17 cellular contexts compared by ENCODE assay signal in genomic region chr17:7304179-7304578, GRCh38. TPM values are rescaled to one million over a fixed set of nuclear protein-coding genes. Genes with fewer than 3 reads are reported as not detected.
DNase-seq lines count a peak whose midpoint lies in the region; ATAC-seq and TF ChIP-seq lines count a peak whose summit lies in the region.
"Had no signal": no experiment of that assay in that cellular context is flagged by ENCODE, and none has a peak within 500 bp of the region (broad histone marks: within the 10 kb centered on the region; RNA-seq: fewer than 3 reads in every experiment).

No MANE protein-coding gene starts in this region.

- H3K27me3 ChIP-seq in BE2C: peaks cover 6% of the 10 kb centered on the region; the same call in 1 of the 2 replicates
- no peaks in the 10 kb centered on the region for H3K27me3 ChIP-seq in gastroesophageal sphincter

- H3K4me1 Mint-ChIP-seq in T-helper 1 cell treated with Interleukin-12 subunit alpha and Interleukin-12 subunit beta and Interleukin-4 antibody, amounts not matched to agents 30 μg/mL and 1 μg/mL, for 36 hours (ENCODE audit: low read depth): peaks cover 15% of the 10 kb centered on the region
- peaks cover 15 to 20% of the 10 kb centered on the region in 2 donors for H3K4me1 Mint-ChIP-seq in natural killer cell
- H3K4me1 Mint-ChIP-seq in natural killer cell treated with Interleukin-12 subunit alpha and Interleukin-12 subunit beta and Interleukin-15 and Interleukin-18, amount 100 ng/mL, for 72 hours (ENCODE audit: low read depth in 2 of 2): peaks cover 15 to 16% of the 10 kb centered on the region in 2 donors
- H3K4me1 Mint-ChIP-seq in nephron: peaks cover 7% of the 10 kb centered on the region

- TF ChIP-seq CTCF in natural killer cell (IDR thresholded peaks at IDR 0.05) (no peak), nephron (IDR thresholded peaks at IDR 0.05; ENCODE audit: unreplicated experiment in 3 of 3) (no peak), BE2C (IDR thresholded peaks at IDR 0.05; ENCODE audit: low read depth, low read length) (no peak), gastroesophageal sphincter (IDR thresholded peaks at IDR 0.05) (no peak)

- ATAC-seq in natural killer cell (no peak), gastroesophageal sphincter (no peak)
- ATAC-seq in natural killer cell treated with Interleukin-12 subunit alpha and Interleukin-12 subunit beta and Interleukin-15 and Interleukin-18, amount 100 ng/mL, for 72 hours: no peak
- ATAC-seq: CD8-positive, alpha-beta T cell; GM23338 had no signal

- H3K9me3 ChIP-seq in BE2C: no peaks in the 10 kb centered on the region
- H3K9me3 ChIP-seq in gastroesophageal sphincter: no peaks in the 10 kb centered on the region

- no peak overlapping the region for H3K4me3 ChIP-seq in BE2C (ENCODE audit: low read depth, low read length)
- no peak overlapping the region for H3K4me3 ChIP-seq in gastroesophageal sphincter
- H3K4me3 ChIP-seq: GM23338 had no signal

- intact Hi-C loops in natural killer cell (cut with micrococcal nuclease): no loop called here

- H3K36me3 ChIP-seq in BE2C (peaks cover 14% of the 10 kb centered on the region), gastroesophageal sphincter (peaks cover 0 to under 1% of the 10 kb centered on the region in 2 donors)

- DNase-seq in T-helper 1 cell (no peak), natural killer cell (no peak), BE2C (no peak)
- DNase-seq in natural killer cell treated with Interleukin-12 subunit alpha and Interleukin-12 subunit beta and Interleukin-15 and Interleukin-18, amount 100 ng/mL, for 72 hours (ENCODE audit: low spot score): no peak
- DNase-seq: 8988T; ACHN; CD8-positive, alpha-beta T cell; COR-L47; DMS153; DND-41; GDM1; H7 had no signal

- H3K4me1 ChIP-seq in BE2C: no peaks in the 10 kb centered on the region
- peaks cover 2 to 15% (median 4%) of the 10 kb centered on the region in 3 donors for H3K4me1 ChIP-seq in gastroesophageal sphincter

- no peak overlapping the region for H3K27ac ChIP-seq in gastroesophageal sphincter

- TF ChIP-seq POLR2A in gastroesophageal sphincter (IDR thresholded peaks at IDR 0.05): no peak

- peaks cover 8% of the 10 kb centered on the region for H3K27me3 Mint-ChIP-seq in T-helper 1 cell treated with Interleukin-12 subunit alpha and Interleukin-12 subunit beta and Interleukin-4 antibody, amounts not matched to agents 30 μg/mL and 1 μg/mL, for 36 hours (ENCODE audit: low read depth)
- H3K27me3 Mint-ChIP-seq in natural killer cell (ENCODE audit: low read depth in 2 of 2) (peaks cover 0 to 5% of the 10 kb centered on the region in 2 donors), nephron (ENCODE audit: low read depth) (peaks cover 7% of the 10 kb centered on the region)
- H3K27me3 Mint-ChIP-seq in natural killer cell treated with Interleukin-12 subunit alpha and Interleukin-12 subunit beta and Interleukin-15 and Interleukin-18, amount 100 ng/mL, for 72 hours: peaks cover 0 to 5% of the 10 kb centered on the region in 2 donors

- 90 to 91% methylated on average over 3 to 7 of the region's 7 CpGs for WGBS in gastroesophageal sphincter (ENCODE audit: low coverage in 1 of 2), 2 donors

- H3K27ac Mint-ChIP-seq in T-helper 1 cell treated with Interleukin-12 subunit alpha and Interleukin-12 subunit beta and Interleukin-4 antibody, amounts not matched to agents 30 μg/mL and 1 μg/mL, for 36 hours: no peak overlapping the region
- H3K27ac Mint-ChIP-seq in natural killer cell (no peak overlapping the region), nephron (peak overlapping the region in 1 of 3 experiments; percentile 37)
- H3K27ac Mint-ChIP-seq in natural killer cell treated with Interleukin-12 subunit alpha and Interleukin-12 subunit beta and Interleukin-15 and Interleukin-18, amount 100 ng/mL, for 72 hours: no peak overlapping the region
- H3K27ac Mint-ChIP-seq: CD14-positive monocyte; CD8-positive, alpha-beta T cell; GM23338 had no signal

- peak overlapping the region; percentile 17 for H3K4me3 Mint-ChIP-seq in T-helper 1 cell treated with Interleukin-12 subunit alpha and Interleukin-12 subunit beta and Interleukin-4 antibody, amounts not matched to agents 30 μg/mL and 1 μg/mL, for 36 hours
- peak overlapping the region; percentile 21 for H3K4me3 Mint-ChIP-seq in natural killer cell
- H3K4me3 Mint-ChIP-seq in natural killer cell treated with Interleukin-12 subunit alpha and Interleukin-12 subunit beta and Interleukin-15 and Interleukin-18, amount 100 ng/mL, for 72 hours: no peak overlapping the region
- peak overlapping the region in 2 of 3 experiments; percentile 58 to 63 for H3K4me3 Mint-ChIP-seq in nephron
- H3K4me3 Mint-ChIP-seq: CD8-positive, alpha-beta T cell had no signal

- peaks cover 10% of the 10 kb centered on the region for H3K36me3 Mint-ChIP-seq in T-helper 1 cell treated with Interleukin-12 subunit alpha and Interleukin-12 subunit beta and Interleukin-4 antibody, amounts not matched to agents 30 μg/mL and 1 μg/mL, for 36 hours (ENCODE audit: low read depth)
- no peaks in the 10 kb centered on the region for H3K36me3 Mint-ChIP-seq in natural killer cell
- peaks cover 5% of the 10 kb centered on the region for H3K36me3 Mint-ChIP-seq in natural killer cell treated with Interleukin-12 subunit alpha and Interleukin-12 subunit beta and Interleukin-15 and Interleukin-18, amount 100 ng/mL, for 72 hours
- H3K36me3 Mint-ChIP-seq in nephron (ENCODE audit: low read depth): peaks cover 6% of the 10 kb centered on the region

- TF ChIP-seq EP300 in gastroesophageal sphincter (IDR thresholded peaks at IDR 0.05): no peak

- no peaks in the 10 kb centered on the region for H3K9me3 Mint-ChIP-seq in T-helper 1 cell treated with Interleukin-12 subunit alpha and Interleukin-12 subunit beta and Interleukin-4 antibody, amounts not matched to agents 30 μg/mL and 1 μg/mL, for 36 hours
- H3K9me3 Mint-ChIP-seq in natural killer cell (no peaks in the 10 kb centered on the region), nephron (no peaks in the 10 kb centered on the region)
- no peaks in the 10 kb centered on the region for H3K9me3 Mint-ChIP-seq in natural killer cell treated with Interleukin-12 subunit alpha and Interleukin-12 subunit beta and Interleukin-15 and Interleukin-18, amount 100 ng/mL, for 72 hours
- H3K9me3 Mint-ChIP-seq: CD8-positive, alpha-beta T cell had no signal

RNA-seq across cellular contexts. Expression of gene EIF5A, which starts 3.2 kb away (rescaled TPM):
- total RNA-seq in natural killer cell (100 to 1,000 TPM; 483 to 608 (median 492) TPM), gastroesophageal sphincter (100 to 1,000 TPM; 145 to 233 (median 183) TPM)
- total RNA-seq in natural killer cell treated with Interleukin-12 subunit alpha and Interleukin-12 subunit beta and Interleukin-15 and Interleukin-18, amount 100 ng/mL, for 72 hours: 1,000 to 10,000 TPM in 1 of 2 donors, 100 to 1,000 TPM in 1; 953 to 1,345 TPM
- polyA plus RNA-seq in BE2C (2012; ENCODE audit: insufficient read depth, insufficient read length, low read depth): 805 TPM

RNA-seq across cellular contexts. Expression of gene YBX2, which starts 9.7 kb away (rescaled TPM):
- under 1 TPM in 1 of 3 donors, not detected in 2; 0.05 TPM for total RNA-seq in natural killer cell
- total RNA-seq in natural killer cell treated with Interleukin-12 subunit alpha and Interleukin-12 subunit beta and Interleukin-15 and Interleukin-18, amount 100 ng/mL, for 72 hours: not detected
- not detected for polyA plus RNA-seq in BE2C (2012; ENCODE audit: insufficient read depth, insufficient read length, low read depth)
- 1 to 10 TPM; 3.3 to 6.5 (median 5.3) TPM for total RNA-seq in gastroesophageal sphincter
- total RNA-seq: CD8-positive, alpha-beta T cell had no signal
- polyA plus RNA-seq: CD14-positive monocyte had no signal

RNA-seq across cellular contexts. Expression of gene GPS2, which starts 11.0 kb away (rescaled TPM):
- total RNA-seq in natural killer cell (100 to 1,000 TPM; 132 to 146 (median 133) TPM), gastroesophageal sphincter (100 to 1,000 TPM in 1 of 4 donors, 10 to 100 TPM in 3; 66.9 to 104 (median 82.5) TPM)
- total RNA-seq in natural killer cell treated with Interleukin-12 subunit alpha and Interleukin-12 subunit beta and Interleukin-15 and Interleukin-18, amount 100 ng/mL, for 72 hours: 10 to 100 TPM; 58.1 to 87.0 TPM
- 123 TPM for polyA plus RNA-seq in BE2C (2012; ENCODE audit: insufficient read depth, insufficient read length, low read depth)

RNA-seq across cellular contexts. Expression of gene SLC2A4, which starts 22.7 kb away (rescaled TPM):
- not detected for total RNA-seq in natural killer cell
- under 1 TPM in 1 of 2 donors, not detected in 1; 0.50 TPM for total RNA-seq in natural killer cell treated with Interleukin-12 subunit alpha and Interleukin-12 subunit beta and Interleukin-15 and Interleukin-18, amount 100 ng/mL, for 72 hours
- not detected for polyA plus RNA-seq in BE2C (2012; ENCODE audit: insufficient read depth, insufficient read length, low read depth)
- total RNA-seq in gastroesophageal sphincter: 100 to 1,000 TPM in 3 of 4 donors, 10 to 100 TPM in 1; 71.8 to 200 (median 149) TPM
- total RNA-seq: CD8-positive, alpha-beta T cell had no signal
- polyA plus RNA-seq: CD14-positive monocyte had no signal

RNA-seq across cellular contexts. Expression of gene NEURL4, which starts 25.0 kb away (rescaled TPM):
- total RNA-seq in natural killer cell (10 to 100 TPM; 48.9 to 57.9 (median 51.4) TPM), gastroesophageal sphincter (10 to 100 TPM; 12.0 to 30.4 (median 14.9) TPM)
- total RNA-seq in natural killer cell treated with Interleukin-12 subunit alpha and Interleukin-12 subunit beta and Interleukin-15 and Interleukin-18, amount 100 ng/mL, for 72 hours: 10 to 100 TPM; 37.6 to 76.7 TPM
- polyA plus RNA-seq in BE2C (2012; ENCODE audit: insufficient read depth, insufficient read length, low read depth): 55.3 TPM
